ENCODE assay signal across 2 cellular contexts in the genomic region with DNA sequence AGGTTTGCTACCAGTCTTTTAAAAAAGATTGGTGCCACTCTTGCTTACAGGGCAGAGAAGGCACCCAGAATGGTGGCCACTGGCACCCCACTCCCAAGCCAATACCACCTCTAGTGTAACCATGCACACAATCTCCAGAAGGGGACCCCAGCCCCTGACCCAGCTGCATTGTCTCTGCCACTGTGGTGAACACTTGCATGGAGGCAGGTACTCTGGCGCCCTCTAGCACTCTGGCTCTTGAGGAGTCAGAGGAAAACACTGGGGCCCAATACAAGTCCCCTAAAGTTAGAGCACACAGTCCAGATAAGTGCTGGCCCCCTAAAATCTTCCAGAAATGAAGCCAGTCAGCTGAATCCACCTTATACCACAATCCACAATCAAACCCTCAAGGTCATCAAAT.
TF ChIP-seq lines count a peak whose summit lies in the region.

No MANE protein-coding gene starts in this region.

TF ChIP-seq in GM23338, 12 proteins besides CTCF, POLR2A, EP300 and RAD21:
- 0 out of 2 replicates have a peak, but pooled peaks have one; percentile 25 for TF ChIP-seq ZNF462 (CRISPR knock-in tag; IDR thresholded peaks at IDR 0.05)
- no peak for TF ChIP-seq ZNF331 (CRISPR knock-in tag; IDR thresholded peaks at IDR 0.05; ENCODE audit: low read depth)
- no peak for TF ChIP-seq POLR2AphosphoS5 (IDR thresholded peaks at IDR 0.05; ENCODE audit: low read depth)
- TF ChIP-seq STAT1 (IDR thresholded peaks at IDR 0.05; ENCODE audit: unreplicated experiment): no peak
- TF ChIP-seq EZH2phosphoT487 (IDR thresholded peaks at IDR 0.05; ENCODE audit: unreplicated experiment): no peak
- TF ChIP-seq EZH2 (IDR thresholded peaks at IDR 0.05; ENCODE audit: low read depth, unreplicated experiment): no peak

TF ChIP-seq in WTC11, 78 proteins besides CTCF, POLR2A, EP300 and RAD21 (continued from another document):
- TF ChIP-seq, protein P1, sequence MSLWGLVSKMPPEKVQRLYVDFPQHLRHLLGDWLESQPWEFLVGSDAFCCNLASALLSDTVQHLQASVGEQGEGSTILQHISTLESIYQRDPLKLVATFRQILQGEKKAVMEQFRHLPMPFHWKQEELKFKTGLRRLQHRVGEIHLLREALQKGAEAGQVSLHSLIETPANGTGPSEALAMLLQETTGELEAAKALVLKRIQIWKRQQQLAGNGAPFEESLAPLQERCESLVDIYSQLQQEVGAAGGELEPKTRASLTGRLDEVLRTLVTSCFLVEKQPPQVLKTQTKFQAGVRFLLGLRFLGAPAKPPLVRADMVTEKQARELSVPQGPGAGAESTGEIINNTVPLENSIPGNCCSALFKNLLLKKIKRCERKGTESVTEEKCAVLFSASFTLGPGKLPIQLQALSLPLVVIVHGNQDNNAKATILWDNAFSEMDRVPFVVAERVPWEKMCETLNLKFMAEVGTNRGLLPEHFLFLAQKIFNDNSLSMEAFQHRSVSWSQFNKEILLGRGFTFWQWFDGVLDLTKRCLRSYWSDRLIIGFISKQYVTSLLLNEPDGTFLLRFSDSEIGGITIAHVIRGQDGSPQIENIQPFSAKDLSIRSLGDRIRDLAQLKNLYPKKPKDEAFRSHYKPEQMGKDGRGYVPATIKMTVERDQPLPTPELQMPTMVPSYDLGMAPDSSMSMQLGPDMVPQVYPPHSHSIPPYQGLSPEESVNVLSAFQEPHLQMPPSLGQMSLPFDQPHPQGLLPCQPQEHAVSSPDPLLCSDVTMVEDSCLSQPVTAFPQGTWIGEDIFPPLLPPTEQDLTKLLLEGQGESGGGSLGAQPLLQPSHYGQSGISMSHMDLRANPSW (CRISPR knock-in tag; conservative IDR thresholded peaks at IDR 0.05; ENCODE audit: low read depth): no peak
- TF ChIP-seq OVOL2 (CRISPR knock-in tag; IDR thresholded peaks at IDR 0.05; ENCODE audit: borderline replicate concordance): no peak
TF ChIP-seq in WTC11: peak in this region for 1.
